Comparison of ENCODE assay signal across 14 cellular contexts in genomic region chr10:33274096-33274785, GRCh38.
DNase-seq lines count a peak whose midpoint lies in the region; FAIRE-seq and TF ChIP-seq lines count a peak whose summit lies in the region.
"Had no signal": no experiment of that assay in that cellular context is flagged by ENCODE, and none has a peak within 500 bp of the region (broad histone marks: within the 10 kb centered on the region; RNA-seq: fewer than 3 reads in every experiment).

No MANE protein-coding gene starts in this region.

- intact Hi-C loops in MCF 10A (cut with micrococcal nuclease) = loop anchor here (5.0 kb wide), 1 partner anchor 262 kb away; no protein-coding TSS in a partner anchor
- intact Hi-C loops in breast epithelium (cut with DNase I; ENCODE audit: low total_unique reads) = no loop called here

- no peaks in the 10 kb centered on the region for H3K36me3 ChIP-seq in breast epithelium
- H3K36me3 ChIP-seq in muscle layer of duodenum (ENCODE audit: control insufficient read depth in 1 of 2, insufficient read depth in 2 of 2, low read length in 2 of 2) = peaks cover 3 to 5% of the 10 kb centered on the region in 2 donors

- CTCF ChIA-PET in MCF 10A (lab: Yijun Ruan, JAX) = interaction anchor here (0.6 to 4.6 kb wide), 3 partner anchors 19 to 245 kb away, joined by 3 to 30 read pairs (median 3); no protein-coding TSS in a partner anchor

- peak overlapping the region; percentile 66 for H3K4me3 Mint-ChIP-seq in MCF 10A (ENCODE audit: unreplicated experiment)
- peak overlapping the region; percentile 6 to 57 (median 44) for H3K4me3 Mint-ChIP-seq in brain
- H3K4me3 Mint-ChIP-seq: naive thymus-derived CD8-positive, alpha-beta T cell; T-cell had no signal

- FAIRE-seq in urothelium cell line (lab: Jason Lieb, UNC) = no peak

- H3K4me1 Mint-ChIP-seq in MCF 10A (ENCODE audit: insufficient read depth, unreplicated experiment) (peaks cover 42% of the 10 kb centered on the region), brain (peaks cover 80% of the 10 kb centered on the region)
- H3K4me1 Mint-ChIP-seq: naive thymus-derived CD8-positive, alpha-beta T cell; T-cell had no signal

- no TSS peak for BruUV-seq in MCF 10A (replicated peaks; lab: Mats Ljungman, UMichigan)

- H3K27ac ChIP-seq in breast epithelium = no peak overlapping the region
- peak overlapping the region; percentile 72 for H3K27ac ChIP-seq in muscle layer of duodenum (ENCODE audit: low read length)

- H3K4me3 ChIP-seq in breast epithelium (no peak overlapping the region), muscle layer of duodenum (ENCODE audit: low read depth in 1 of 2, low read length in 2 of 2) (no peak overlapping the region)

- H3K27me3 ChIP-seq in breast epithelium (no peaks in the 10 kb centered on the region), muscle layer of duodenum (ENCODE audit: low read depth, low read length) (no peaks in the 10 kb centered on the region)

- no peak for TF ChIP-seq POLR2A in breast epithelium (IDR thresholded peaks at IDR 0.05)

- DNase-seq in MCF 10A (ENCODE audit: unreplicated experiment) = no peak
- DNase-seq in breast epithelium (ENCODE audit: low spot score in 2 of 2) = no peak
- peak; percentile 53 for DNase-seq in urothelium cell line (ENCODE audit: low spot score)
- no peak for DNase-seq in germinal center (ENCODE audit: low spot score)
- DNase-seq in GM19240 (ENCODE audit: insufficient read length, low spot score) = no peak
- DNase-seq in amniotic stem cell (lab: John Stamatoyannopoulos, UW) = no peak
- DNase-seq: activated CD4-positive, alpha-beta T cell treated with anti-CD3 and anti-CD28 coated beads, Interleukin-2, amount 50 U/mL, for 1 hour; activated naive CD4-positive, alpha-beta T cell; GDM1; MV-4-11; naive thymus-derived CD8-positive, alpha-beta T cell; T-cell had no signal

- H3K27ac Mint-ChIP-seq in MCF 10A (ENCODE audit: low read depth, unreplicated experiment) (peak overlapping the region; percentile 94), brain (peak overlapping the region; percentile 3 to 84 (median 46))
- H3K27ac Mint-ChIP-seq: T-cell had no signal

- H3K36me3 Mint-ChIP-seq in MCF 10A (ENCODE audit: insufficient read depth, unreplicated experiment) = peaks cover 3% of the 10 kb centered on the region
- H3K36me3 Mint-ChIP-seq in brain = peaks cover 9% of the 10 kb centered on the region
- H3K36me3 Mint-ChIP-seq: T-cell had no signal

- TF ChIP-seq CTCF in MCF 10A (IDR thresholded peaks at IDR 0.05; ENCODE audit: unreplicated experiment) (no peak), breast epithelium (IDR thresholded peaks at IDR 0.05) (no peak), brain (conservative IDR thresholded peaks at IDR 0.05) (no peak)

- H3K27me3 Mint-ChIP-seq in MCF 10A (ENCODE audit: insufficient read depth, unreplicated experiment) (no peaks in the 10 kb centered on the region), brain (no peaks in the 10 kb centered on the region)

- H3K4me1 ChIP-seq in breast epithelium (peaks cover 0 to 5% of the 10 kb centered on the region in 2 donors), muscle layer of duodenum (ENCODE audit: control insufficient read depth in 1 of 2, insufficient read depth in 2 of 2, low read length in 2 of 2) (peaks cover 19 to 53% of the 10 kb centered on the region in 2 donors)

- POLR2A ChIA-PET in MCF 10A (lab: Yijun Ruan, JAX) = interaction anchor here (0.9 to 3.6 kb wide), 10 partner anchors 9 to 81 kb away, joined by 3 to 32 read pairs (median 6); partner anchors contain the start of gene NRP1

- H3K9me3 Mint-ChIP-seq in MCF 10A (ENCODE audit: unreplicated experiment) (no peaks in the 10 kb centered on the region), brain (peaks cover 0 to 7% (median 0%) of the 10 kb centered on the region in 5 experiments)
- H3K9me3 Mint-ChIP-seq: naive thymus-derived CD8-positive, alpha-beta T cell; T-cell had no signal

- no peaks in the 10 kb centered on the region for H3K9me3 ChIP-seq in breast epithelium
- H3K9me3 ChIP-seq in muscle layer of duodenum (ENCODE audit: control insufficient read depth in 1 of 2, low read length in 2 of 2) = no peaks in the 10 kb centered on the region
